Comparison of ENCODE assay signal across 31 cellular contexts in genomic region chr2:114935031-114935430, GRCh38.
DNase-seq lines count a peak whose midpoint lies in the region; ATAC-seq, FAIRE-seq and TF ChIP-seq lines count a peak whose summit lies in the region.
"Had no signal": no experiment of that assay in that cellular context is flagged by ENCODE, and none has a peak within 500 bp of the region (broad histone marks: within the 10 kb centered on the region; RNA-seq: fewer than 3 reads in every experiment).

No MANE protein-coding gene starts in this region.

- no peak overlapping the region for H3K4me2 ChIP-seq in HepG2 (ENCODE audit: low read depth, low read length)
- H3K4me2 ChIP-seq in trophoblast cell (ENCODE audit: low read length): no peak overlapping the region
- H3K4me2 ChIP-seq: A549, BLaER1 had no signal

- POLR2A ChIA-PET in HepG2 (lab: Yijun Ruan, JAX): no interaction called here

- H3K4me1 ChIP-seq in HepG2 (ENCODE audit: insufficient read depth, low read length): no peaks in the 10 kb centered on the region
- no peaks in the 10 kb centered on the region for H3K4me1 ChIP-seq in right lobe of liver
- H3K4me1 ChIP-seq in trophoblast cell (ENCODE audit: control insufficient read depth in 1 of 2, insufficient read depth in 2 of 2, low read length in 2 of 2): no peaks in the 10 kb centered on the region
- H3K4me1 ChIP-seq: A549, BE2C, BLaER1, Caco-2 had no signal

- H3K9ac ChIP-seq in HepG2 (ENCODE audit: insufficient read depth, low read depth, low read length): no peak overlapping the region
- H3K9ac ChIP-seq in trophoblast cell (ENCODE audit: low read length): no peak overlapping the region
- H3K9ac ChIP-seq: BLaER1; BLaER1 treated with 17β-estradiol and CSF1 and Interleukin-3, amounts not matched to agents 10 nM and 100 nM had no signal

- H2BK120ac ChIP-seq in trophoblast cell (ENCODE audit: insufficient read depth, low read length, poor library complexity): no peak overlapping the region

- 28% methylated on average over 7 of the region's 7 CpGs for WGBS in HepG2 (ENCODE audit: low lambda C conversion rate)
- WGBS in right lobe of liver (ENCODE audit: insufficient coverage, low coverage, low lambda C conversion rate, missing lambda C conversion rate): 58% methylated on average over 7 of the region's 7 CpGs
- WGBS in trophoblast cell (ENCODE audit: extremely low coverage, insufficient coverage, insufficient read length): no CpG with 5 or more reads among the region's 7 CpGs

- H3K4me3 ChIP-seq in HepG2 (replicated peaks in 1 of 3; ENCODE audit: insufficient read depth in 1 of 3, low read depth in 2 of 3, low read length in 3 of 3) (no peak overlapping the region), right lobe of liver (no peak overlapping the region), trophoblast cell (ENCODE audit: low read depth, low read length) (no peak overlapping the region)
- H3K4me3 ChIP-seq: A549; BLaER1; BLaER1 treated with 17β-estradiol and CSF1 and Interleukin-3, amounts not matched to agents 10 nM and 100 nM had no signal

- no peak for TF ChIP-seq RAD21 in HepG2 (CRISPR knock-in tag; IDR thresholded peaks at IDR 0.05)

- no peak overlapping the region for H2BK12ac ChIP-seq in trophoblast cell (ENCODE audit: low read length)

- H3K36me3 ChIP-seq in HepG2 (replicated peaks in 1 of 2; ENCODE audit: control insufficient read depth in 1 of 2, insufficient read depth in 2 of 2, low read length in 2 of 2) (no peaks in the 10 kb centered on the region), right lobe of liver (no peaks in the 10 kb centered on the region), trophoblast cell (ENCODE audit: control insufficient read depth in 1 of 2, insufficient read depth in 2 of 2, low read length in 2 of 2) (no peaks in the 10 kb centered on the region)
- H3K36me3 ChIP-seq: BE2C; BLaER1; BLaER1 treated with 17β-estradiol and CSF1 and Interleukin-3, amounts not matched to agents 10 nM and 100 nM had no signal

- H3K14ac ChIP-seq in trophoblast cell (ENCODE audit: low read length): no peak overlapping the region

- H2AK5ac ChIP-seq in trophoblast cell (ENCODE audit: low read length): no peak overlapping the region

- ATAC-seq in HepG2 (no peak), right lobe of liver (no peak), GM18867 (IDR thresholded peaks at IDR 0.05; ENCODE audit: unreplicated experiment) (no peak)
- ATAC-seq: A549; CD8-positive, alpha-beta T cell had no signal

- no peak overlapping the region for H4K8ac ChIP-seq in trophoblast cell (ENCODE audit: low read depth, low read length)

- no peak overlapping the region for H3K4ac ChIP-seq in trophoblast cell (ENCODE audit: low read depth, low read length)

- in situ Hi-C loops in HepG2 (cut with HindIII; ENCODE audit: extremely low pct_ligation_motif_present, low pct_unique_long_range_greater_than_20kb): no loop called here

- H4K20me1 ChIP-seq in HepG2 (ENCODE audit: insufficient read depth, low read length): no peaks in the 10 kb centered on the region
- H4K20me1 ChIP-seq: BLaER1; BLaER1 treated with 17β-estradiol and CSF1 and Interleukin-3, amounts not matched to agents 10 nM and 100 nM had no signal

- CTCF ChIA-PET in HepG2 (lab: Yijun Ruan, JAX; ENCODE audit: low intra/inter-chr PET ratio, low total read pairs): no interaction called here

- H3K9me3 ChIP-seq in HepG2 (ENCODE audit: low read length): peaks cover 7% of the 10 kb centered on the region; the same call in 1 of the 2 replicates
- H3K9me3 ChIP-seq in right lobe of liver: no peaks in the 10 kb centered on the region
- no peaks in the 10 kb centered on the region for H3K9me3 ChIP-seq in trophoblast cell (ENCODE audit: insufficient read depth, low read depth, low read length)
- H3K9me3 ChIP-seq: A549, BE2C, BLaER1 had no signal

- no peak overlapping the region for H3K23ac ChIP-seq in trophoblast cell (ENCODE audit: low read length)

- BruUV-seq in HepG2 (replicated peaks; lab: Mats Ljungman, UMichigan): no TSS peak

- H3K18ac ChIP-seq in trophoblast cell (ENCODE audit: low read length): no peak overlapping the region

- H3K27ac ChIP-seq in HepG2 (ENCODE audit: extremely low read length, insufficient read depth, low read length): no peak overlapping the region
- no peak overlapping the region for H3K27ac ChIP-seq in right lobe of liver
- H3K27ac ChIP-seq in trophoblast cell (ENCODE audit: low read depth, low read length): no peak overlapping the region
- H3K27ac ChIP-seq: 22Rv1; A549; BLaER1; BLaER1 treated with 17β-estradiol and CSF1 and Interleukin-3, amounts not matched to agents 10 nM and 100 nM; C4-2B had no signal

- TF ChIP-seq POLR2A in HepG2 (IDR thresholded peaks at IDR 0.05; ENCODE audit: insufficient read depth in 1 of 2, low read depth in 2 of 2, low read length in 2 of 2) (no peak), right lobe of liver (IDR thresholded peaks at IDR 0.05) (no peak)

- H3K79me2 ChIP-seq in HepG2 (ENCODE audit: insufficient read depth, low read length) (no peaks in the 10 kb centered on the region), trophoblast cell (ENCODE audit: control insufficient read depth, insufficient read depth, low read length, poor library complexity) (no peaks in the 10 kb centered on the region)

- DNase-seq in HepG2 (ENCODE audit: low spot score): no peak
- DNase-seq in right lobe of liver: no peak
- peak; percentile 60 to 71 for DNase-seq in trophoblast cell
- DNase-seq: 8988T; ACHN; AML-193; BE2C; C1 segment of cervical spinal cord; Caco-2; Calu3; CD4-positive, alpha-beta memory T cell; CD4-positive, alpha-beta T cell; CD4-positive, CD25-positive, alpha-beta regulatory T cell; CD8-positive, alpha-beta memory T cell; CD8-positive, alpha-beta T cell; COR-L47; DMS 273 treated with DMSO at 0.1 percent for 48 hours; DMS153; DMS53; DMS79; DMS79 treated with DMSO at 0.1 percent for 48 hours; DND-41; EL had no signal

- H2BK5ac ChIP-seq in trophoblast cell (ENCODE audit: low read depth, low read length, poor library complexity): no peak overlapping the region

- TF ChIP-seq EP300 in HepG2 (IDR thresholded peaks at IDR 0.05; ENCODE audit: low read depth in 2 of 2, low read length in 2 of 2) (no peak), HepG2 (CRISPR knock-in tag; IDR thresholded peaks at IDR 0.05; ENCODE audit: borderline replicate concordance) (no peak)

- H3K79me1 ChIP-seq in trophoblast cell (ENCODE audit: low read length): no peaks in the 10 kb centered on the region

- no peak overlapping the region for H4K91ac ChIP-seq in trophoblast cell (ENCODE audit: low read depth, low read length)

- no peak overlapping the region for H2AFZ ChIP-seq in HepG2 (ENCODE audit: low read length)
- no peak overlapping the region for H2AFZ ChIP-seq in trophoblast cell (ENCODE audit: insufficient read depth, low read length, poor library complexity)

- TF ChIP-seq CTCF in HepG2 (CRISPR knock-in tag; IDR thresholded peaks at IDR 0.05) (no peak), right lobe of liver (IDR thresholded peaks at IDR 0.05) (no peak)

- no peak overlapping the region for H4K12ac ChIP-seq in trophoblast cell (ENCODE audit: low read depth, low read length)

- FAIRE-seq in HepG2 (lab: Jason Lieb, UNC): no peak
- FAIRE-seq: A204.1, A549, D721Med had no signal

- no peaks in the 10 kb centered on the region; a peak in 1 of 5 replicates for H3K27me3 ChIP-seq in HepG2 (ENCODE audit: control insufficient read depth in 1 of 2, insufficient read depth in 2 of 2, low read length in 2 of 2)
- no peaks in the 10 kb centered on the region for H3K27me3 ChIP-seq in right lobe of liver
- H3K27me3 ChIP-seq in trophoblast cell (ENCODE audit: insufficient read depth, low read length): no peaks in the 10 kb centered on the region
- H3K27me3 ChIP-seq: BE2C; BLaER1; BLaER1 treated with 17β-estradiol and CSF1 and Interleukin-3, amounts not matched to agents 10 nM and 100 nM had no signal

- intact Hi-C loops in HepG2 (cut with micrococcal nuclease; ENCODE audit: unreplicated experiment): no loop called here
- intact Hi-C loops in right lobe of liver (cut with DNase I): no loop called here

TF ChIP-seq in HepG2, 621 proteins besides CTCF, POLR2A, EP300 and RAD21:
- no peak for TF ChIP-seq ZNF501 (CRISPR knock-in tag; IDR thresholded peaks at IDR 0.05)
- TF ChIP-seq ATF7 (IDR thresholded peaks at IDR 0.05): 0 out of 2 replicates have a peak, but pooled peaks have one; percentile 0
- TF ChIP-seq ATF7 (CRISPR knock-in tag; IDR thresholded peaks at IDR 0.05): no peak
- no peak for TF ChIP-seq NR2F6 (IDR thresholded peaks at IDR 0.05)
- TF ChIP-seq NR2F6 (CRISPR knock-in tag; IDR thresholded peaks at IDR 0.05): no peak
- TF ChIP-seq ZNF713 (CRISPR knock-in tag; IDR thresholded peaks at IDR 0.05): no peak
- TF ChIP-seq NR3C1 (CRISPR knock-in tag; IDR thresholded peaks at IDR 0.05): no peak
- TF ChIP-seq ZNF570 (CRISPR knock-in tag; IDR thresholded peaks at IDR 0.05; ENCODE audit: borderline replicate concordance): no peak

Comparison
In these comparisons a context has a peak if more than half of its experiments do, and no peak if none do; other contexts are left out.
1. DNase-seq: peak in trophoblast cell (2 of 2); none in HepG2 (single experiment) and right lobe of liver (0 of 3).